In the genomic region with DNA sequence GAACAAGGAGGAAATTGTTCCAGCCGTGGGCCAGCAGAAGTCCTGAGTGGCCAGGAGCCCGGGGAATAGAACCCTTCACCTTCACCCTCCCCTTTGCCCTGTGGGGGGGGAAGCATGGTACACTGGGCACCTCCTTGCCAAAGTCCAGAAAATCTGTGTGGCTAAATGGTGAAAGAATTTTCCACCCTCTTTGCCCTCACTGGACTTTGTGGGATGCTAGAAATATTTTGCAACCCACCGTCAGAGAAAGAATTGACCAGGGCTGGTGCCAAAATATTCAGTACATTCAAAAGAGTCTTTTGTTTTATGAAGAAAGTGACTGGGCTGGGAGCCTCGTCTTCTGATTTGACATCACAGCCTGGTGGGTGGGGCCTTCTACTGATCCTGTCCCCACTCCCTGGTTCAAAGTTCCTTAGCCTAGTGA, we compare ENCODE assay signal across 13 cellular contexts. TPM values are rescaled to one million over a fixed set of nuclear protein-coding genes. Genes with fewer than 3 reads are reported as not detected.
DNase-seq lines count a peak whose midpoint lies in the region; ATAC-seq and TF ChIP-seq lines count a peak whose summit lies in the region.
"Had no signal": no experiment of that assay in that cellular context is flagged by ENCODE, and none has a peak within 500 bp of the region (broad histone marks: within the 10 kb centered on the region; RNA-seq: fewer than 3 reads in every experiment).

No MANE protein-coding gene starts in this region.

- H3K27ac ChIP-seq in right atrium auricular region (peak overlapping the region; percentile 4 to 19), sigmoid colon (peak overlapping the region; percentile 37 to 81 (median 58))
- H3K27ac ChIP-seq: SJSA1 had no signal

- intact Hi-C loops in sigmoid colon (cut with DNase I), result no loop called here

- TF ChIP-seq EP300 in sigmoid colon (IDR thresholded peaks at IDR 0.05), result no peak

- DNase-seq in AG20443 (ENCODE audit: low spot score) (peak; percentile 80), astrocyte of the hippocampus (ENCODE audit: low read depth, low spot score) (peak; percentile 91), right atrium auricular region (ENCODE audit: low spot score) (no peak), sigmoid colon (peak; percentile 78), NOMO-1 (lab: John Stamatoyannopoulos, UW; ENCODE audit: unreplicated experiment in 2 of 2) (no peak), erythroblast (lab: John Stamatoyannopoulos, UW) (no peak)
- DNase-seq: activated CD4-positive, alpha-beta T cell treated with anti-CD3 and anti-CD28 coated beads, Interleukin-2, amount 10 ng/mL, durations not matched to agents 7 days and 5 days; activated naive CD4-positive, alpha-beta T cell treated with anti-CD3 and anti-CD28 coated beads for 36 hours; H7; NCI-H446 had no signal

- H3K4me3 ChIP-seq in right atrium auricular region (no peak overlapping the region), sigmoid colon (peak overlapping the region in 1 of 4 donors; percentile 14)
- H3K4me3 ChIP-seq: SJSA1 had no signal

- WGBS in sigmoid colon, 2 donors, result 14 to 48% methylated on average over 4 of the region's 4 CpGs

- H3K4me1 ChIP-seq in right atrium auricular region (peaks cover 0 to 73% of the 10 kb centered on the region in 2 donors), sigmoid colon (peaks cover 0 to 75% (median 29%) of the 10 kb centered on the region in 4 donors)
- H3K4me1 ChIP-seq: SJSA1 had no signal

- TF ChIP-seq POLR2A in sigmoid colon (IDR thresholded peaks at IDR 0.05) (no peak), erythroblast (IDR thresholded peaks at IDR 0.05; ENCODE audit: low read length) (no peak)

- H3K36me3 ChIP-seq in right atrium auricular region, result no peaks in the 10 kb centered on the region
- no peaks in the 10 kb centered on the region for H3K36me3 ChIP-seq in sigmoid colon
- H3K36me3 ChIP-seq: SJSA1 had no signal

- no peak for ATAC-seq in HG02870 (IDR thresholded peaks at IDR 0.05; ENCODE audit: unreplicated experiment)
- no peak for ATAC-seq in HG02610 (IDR thresholded peaks at IDR 0.05; ENCODE audit: unreplicated experiment)

- H3K9me3 ChIP-seq in right atrium auricular region, result no peaks in the 10 kb centered on the region
- no peaks in the 10 kb centered on the region for H3K9me3 ChIP-seq in sigmoid colon
- H3K9me3 ChIP-seq: SJSA1 had no signal

- TF ChIP-seq CTCF in right atrium auricular region (IDR thresholded peaks at IDR 0.05) (no peak), sigmoid colon (IDR thresholded peaks at IDR 0.05) (no peak)

- H3K27me3 ChIP-seq in right atrium auricular region (no peaks in the 10 kb centered on the region), sigmoid colon (no peaks in the 10 kb centered on the region)

RNA-seq across cellular contexts. Expression of a gene that starts 14.6 kb away (rescaled TPM):
- total RNA-seq in right atrium auricular region (10 to 100 TPM; 38.5 to 45.9 TPM), sigmoid colon (100 to 1,000 TPM in 1 of 4 donors, 10 to 100 TPM in 3; 17.6 to 105 (median 25.3) TPM)
- polyA plus RNA-seq in sigmoid colon, result 1 to 10 TPM in 2 of 3 donors, under 1 TPM in 1; 0.46 to 8.9 (median 1.2) TPM

Comparison
In these comparisons a context has a peak if more than half of its experiments do, and no peak if none do; other contexts are left out.
1. DNase-seq: peak in AG20443 (single experiment), astrocyte of the hippocampus (single experiment) and sigmoid colon (single experiment); none in right atrium auricular region (single experiment), NOMO-1 (0 of 2) and erythroblast (0 of 2).